In the genomic region with DNA sequence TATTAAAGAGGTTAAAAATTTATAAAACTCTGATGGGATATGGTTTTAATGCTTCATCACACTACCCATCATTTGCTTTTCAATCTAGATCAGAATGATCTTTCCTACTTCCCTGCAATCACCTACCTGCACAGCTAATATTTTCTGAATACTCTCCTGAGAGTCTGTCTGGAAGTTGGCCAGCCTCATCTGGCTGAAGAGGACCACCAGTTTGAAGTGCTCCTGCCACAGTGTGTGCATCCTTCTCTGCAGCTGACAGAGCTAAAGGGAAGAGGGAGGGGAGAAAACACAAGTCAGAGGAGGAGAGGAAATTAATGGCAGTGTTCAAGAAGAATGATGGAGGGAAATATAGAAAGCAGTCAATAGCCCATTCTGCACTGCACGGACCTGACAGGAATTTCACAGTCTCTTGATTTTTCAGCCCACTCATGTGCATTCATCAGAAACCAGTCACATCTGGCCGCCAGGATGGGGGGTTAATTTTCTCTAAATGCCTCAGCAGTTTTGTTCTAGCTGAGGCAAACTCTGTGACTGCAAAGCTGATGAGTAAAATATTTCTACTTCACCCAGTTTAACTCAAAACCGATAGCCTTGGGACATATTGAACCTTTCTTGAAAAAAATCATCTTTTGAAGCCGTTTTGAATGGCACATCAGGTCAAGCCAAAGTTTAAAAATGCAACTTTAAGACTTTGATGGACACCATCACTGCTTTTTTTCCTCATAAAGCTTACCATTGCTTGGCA, we compare ENCODE assay signal across 13 cellular contexts.
DNase-seq lines count a peak whose midpoint lies in the region; ATAC-seq and TF ChIP-seq lines count a peak whose summit lies in the region.
"Had no signal": no experiment of that assay in that cellular context is flagged by ENCODE, and none has a peak within 500 bp of the region (broad histone marks: within the 10 kb centered on the region; RNA-seq: fewer than 3 reads in every experiment).

No MANE protein-coding gene starts in this region.

- H3K4me2 ChIP-seq in hepatocyte = no peak overlapping the region

- H3K27ac ChIP-seq in hepatocyte = no peak overlapping the region
- H3K27ac ChIP-seq: epithelial cell of prostate had no signal

- H3K4me1 ChIP-seq in hepatocyte (ENCODE audit: insufficient read depth) = no peaks in the 10 kb centered on the region

- H3K9me2 ChIP-seq in hepatocyte (replicated peaks; ENCODE audit: insufficient read depth) = no peaks in the 10 kb centered on the region

- ATAC-seq in GM18519 (IDR thresholded peaks at IDR 0.05; ENCODE audit: low FRiP score, unreplicated experiment) = peak; percentile 96
- peak; percentile 94 for ATAC-seq in HG02623 (IDR thresholded peaks at IDR 0.05; ENCODE audit: unreplicated experiment)
- no peak for ATAC-seq in omental fat pad (ENCODE audit: low FRiP score)
- ATAC-seq: activated naive CD4-positive, alpha-beta T cell treated with anti-CD3 and anti-CD28 coated beads, Interleukin-2, amount 50 U/mL, for 72 hours; HCT116 had no signal

- H3K9me3 ChIP-seq in hepatocyte (ENCODE audit: low read depth) = no peaks in the 10 kb centered on the region

- no peak overlapping the region for H2AFZ ChIP-seq in hepatocyte

- no peak overlapping the region for H3K4me3 ChIP-seq in hepatocyte

- TF ChIP-seq RAD21 in Ishikawa (IDR thresholded peaks at IDR 0.05; ENCODE audit: low read depth) = peak; percentile 19; the same call in 1 of the 2 replicates

- 66% methylated on average over 4 of the region's 4 CpGs for WGBS in hepatocyte (ENCODE audit: low lambda C conversion rate, missing lambda C conversion rate)

- no peaks in the 10 kb centered on the region for H4K20me1 ChIP-seq in hepatocyte (ENCODE audit: insufficient read depth, poor library complexity, severe bottlenecking)

- H3K27me3 ChIP-seq in hepatocyte = no peaks in the 10 kb centered on the region

- DNase-seq in kidney glomerular epithelial cell (lab: John Stamatoyannopoulos, UW) (peak; percentile 91), omental fat pad (ENCODE audit: low spot score) (no peak), hepatocyte (ENCODE audit: low spot score) (no peak), HT-29 (ENCODE audit: low spot score) (no peak), NK-92 (lab: John Stamatoyannopoulos, UW; ENCODE audit: unreplicated experiment) (no peak)
- DNase-seq: DND-41, NCI-H226 had no signal

- peak; percentile 96 for TF ChIP-seq EP300 in Ishikawa (IDR thresholded peaks at IDR 0.05; ENCODE audit: borderline replicate concordance)

- H3K79me2 ChIP-seq in hepatocyte = no peaks in the 10 kb centered on the region

- TF ChIP-seq CTCF in omental fat pad (IDR thresholded peaks at IDR 0.05) = no peak
- no peak for TF ChIP-seq CTCF in hepatocyte (IDR thresholded peaks at IDR 0.05; ENCODE audit: poor library complexity)

- no peaks in the 10 kb centered on the region for H3K36me3 ChIP-seq in hepatocyte (replicated peaks; ENCODE audit: insufficient read depth, low read depth)

TF ChIP-seq in Ishikawa, 13 proteins besides CTCF, POLR2A, EP300 and RAD21:
- TF ChIP-seq TEAD4 (IDR thresholded peaks at IDR 0.05) (peak; percentile 83), TCF12 (IDR thresholded peaks at IDR 0.05; ENCODE audit: low read depth) (peak; percentile 97), NFIC (IDR thresholded peaks at IDR 0.05) (peak; percentile 68), CEBPB (IDR thresholded peaks at IDR 0.05) (0 out of 2 replicates have a peak, but pooled peaks have one; percentile 2), EGR1 (IDR thresholded peaks at IDR 0.05) (peak; percentile 66; the same call in 1 of the 2 replicates), FOXM1 (IDR thresholded peaks at IDR 0.05; ENCODE audit: borderline replicate concordance, low read depth) (peak; percentile 92; the same call in 1 of the 2 replicates), ZBTB7A (IDR thresholded peaks at IDR 0.05; ENCODE audit: low read depth) (no peak), TAF1 (IDR thresholded peaks at IDR 0.05; ENCODE audit: low read depth) (no peak)
- TF ChIP-seq, protein P1, sequence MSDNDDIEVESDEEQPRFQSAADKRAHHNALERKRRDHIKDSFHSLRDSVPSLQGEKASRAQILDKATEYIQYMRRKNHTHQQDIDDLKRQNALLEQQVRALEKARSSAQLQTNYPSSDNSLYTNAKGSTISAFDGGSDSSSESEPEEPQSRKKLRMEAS (IDR thresholded peaks at IDR 0.05) = no peak
- TF ChIP-seq, protein P2, sequence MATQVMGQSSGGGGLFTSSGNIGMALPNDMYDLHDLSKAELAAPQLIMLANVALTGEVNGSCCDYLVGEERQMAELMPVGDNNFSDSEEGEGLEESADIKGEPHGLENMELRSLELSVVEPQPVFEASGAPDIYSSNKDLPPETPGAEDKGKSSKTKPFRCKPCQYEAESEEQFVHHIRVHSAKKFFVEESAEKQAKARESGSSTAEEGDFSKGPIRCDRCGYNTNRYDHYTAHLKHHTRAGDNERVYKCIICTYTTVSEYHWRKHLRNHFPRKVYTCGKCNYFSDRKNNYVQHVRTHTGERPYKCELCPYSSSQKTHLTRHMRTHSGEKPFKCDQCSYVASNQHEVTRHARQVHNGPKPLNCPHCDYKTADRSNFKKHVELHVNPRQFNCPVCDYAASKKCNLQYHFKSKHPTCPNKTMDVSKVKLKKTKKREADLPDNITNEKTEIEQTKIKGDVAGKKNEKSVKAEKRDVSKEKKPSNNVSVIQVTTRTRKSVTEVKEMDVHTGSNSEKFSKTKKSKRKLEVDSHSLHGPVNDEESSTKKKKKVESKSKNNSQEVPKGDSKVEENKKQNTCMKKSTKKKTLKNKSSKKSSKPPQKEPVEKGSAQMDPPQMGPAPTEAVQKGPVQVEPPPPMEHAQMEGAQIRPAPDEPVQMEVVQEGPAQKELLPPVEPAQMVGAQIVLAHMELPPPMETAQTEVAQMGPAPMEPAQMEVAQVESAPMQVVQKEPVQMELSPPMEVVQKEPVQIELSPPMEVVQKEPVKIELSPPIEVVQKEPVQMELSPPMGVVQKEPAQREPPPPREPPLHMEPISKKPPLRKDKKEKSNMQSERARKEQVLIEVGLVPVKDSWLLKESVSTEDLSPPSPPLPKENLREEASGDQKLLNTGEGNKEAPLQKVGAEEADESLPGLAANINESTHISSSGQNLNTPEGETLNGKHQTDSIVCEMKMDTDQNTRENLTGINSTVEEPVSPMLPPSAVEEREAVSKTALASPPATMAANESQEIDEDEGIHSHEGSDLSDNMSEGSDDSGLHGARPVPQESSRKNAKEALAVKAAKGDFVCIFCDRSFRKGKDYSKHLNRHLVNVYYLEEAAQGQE (IDR thresholded peaks at IDR 0.05; ENCODE audit: low read depth) = no peak
- TF ChIP-seq, protein P3, sequence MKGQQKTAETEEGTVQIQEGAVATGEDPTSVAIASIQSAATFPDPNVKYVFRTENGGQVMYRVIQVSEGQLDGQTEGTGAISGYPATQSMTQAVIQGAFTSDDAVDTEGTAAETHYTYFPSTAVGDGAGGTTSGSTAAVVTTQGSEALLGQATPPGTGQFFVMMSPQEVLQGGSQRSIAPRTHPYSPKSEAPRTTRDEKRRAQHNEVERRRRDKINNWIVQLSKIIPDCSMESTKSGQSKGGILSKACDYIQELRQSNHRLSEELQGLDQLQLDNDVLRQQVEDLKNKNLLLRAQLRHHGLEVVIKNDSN (IDR thresholded peaks at IDR 0.05) = no peak
